In the genomic region with DNA sequence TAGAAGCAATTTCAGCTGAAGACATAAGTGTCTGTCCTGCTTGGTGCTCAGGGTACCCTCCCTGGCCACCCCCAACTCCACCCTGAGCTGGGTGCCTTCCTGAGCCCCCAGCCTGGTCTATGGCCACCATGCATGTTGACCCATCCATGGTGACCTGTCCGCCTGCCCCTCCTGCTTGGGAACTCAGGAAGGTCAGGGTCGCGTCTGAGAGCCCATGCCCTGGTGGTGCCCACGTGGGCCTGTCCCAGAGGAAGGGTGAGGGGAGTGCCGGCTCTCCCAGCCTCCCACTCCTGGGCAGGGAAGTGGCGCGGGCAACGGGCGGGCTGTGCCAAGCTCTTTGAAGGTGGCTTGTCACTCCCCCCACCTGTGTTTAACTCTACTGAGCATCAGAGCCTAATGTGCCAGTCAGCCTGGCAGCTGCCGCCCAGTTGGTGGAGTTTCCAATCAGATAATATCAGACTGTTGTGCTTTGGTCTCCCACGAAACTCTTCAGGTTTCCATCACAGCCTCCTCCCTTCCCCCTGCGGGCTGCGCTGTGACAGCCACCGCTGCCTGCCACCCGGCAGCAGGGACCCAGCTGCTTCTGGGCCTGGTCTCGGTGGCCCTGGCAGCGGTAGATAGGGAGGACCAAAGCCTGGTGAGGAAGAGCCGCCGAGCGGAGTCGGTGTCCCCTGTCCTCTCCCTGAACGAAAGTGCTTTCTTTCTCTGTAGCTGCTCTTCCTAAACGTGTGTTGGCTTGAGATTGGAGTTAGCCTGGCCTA, we compare ENCODE assay signal across 1 cellular context.
TF ChIP-seq lines count a peak whose summit lies in the region.

No MANE protein-coding gene starts in this region.

TF ChIP-seq in WTC11, 78 proteins besides CTCF, POLR2A, EP300 and RAD21 (continued from another document):
- TF ChIP-seq, protein P1, sequence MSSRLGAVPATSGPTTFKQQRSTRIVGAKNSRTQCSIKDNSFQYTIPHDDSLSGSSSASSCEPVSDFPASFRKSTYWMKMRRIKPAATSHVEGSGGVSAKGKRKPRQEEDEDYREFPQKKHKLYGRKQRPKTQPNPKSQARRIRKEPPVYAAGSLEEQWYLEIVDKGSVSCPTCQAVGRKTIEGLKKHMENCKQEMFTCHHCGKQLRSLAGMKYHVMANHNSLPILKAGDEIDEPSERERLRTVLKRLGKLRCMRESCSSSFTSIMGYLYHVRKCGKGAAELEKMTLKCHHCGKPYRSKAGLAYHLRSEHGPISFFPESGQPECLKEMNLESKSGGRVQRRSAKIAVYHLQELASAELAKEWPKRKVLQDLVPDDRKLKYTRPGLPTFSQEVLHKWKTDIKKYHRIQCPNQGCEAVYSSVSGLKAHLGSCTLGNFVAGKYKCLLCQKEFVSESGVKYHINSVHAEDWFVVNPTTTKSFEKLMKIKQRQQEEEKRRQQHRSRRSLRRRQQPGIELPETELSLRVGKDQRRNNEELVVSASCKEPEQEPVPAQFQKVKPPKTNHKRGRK (CRISPR knock-in tag; IDR thresholded peaks at IDR 0.05; ENCODE audit: borderline replicate concordance) = no peak
- TF ChIP-seq, protein P2, sequence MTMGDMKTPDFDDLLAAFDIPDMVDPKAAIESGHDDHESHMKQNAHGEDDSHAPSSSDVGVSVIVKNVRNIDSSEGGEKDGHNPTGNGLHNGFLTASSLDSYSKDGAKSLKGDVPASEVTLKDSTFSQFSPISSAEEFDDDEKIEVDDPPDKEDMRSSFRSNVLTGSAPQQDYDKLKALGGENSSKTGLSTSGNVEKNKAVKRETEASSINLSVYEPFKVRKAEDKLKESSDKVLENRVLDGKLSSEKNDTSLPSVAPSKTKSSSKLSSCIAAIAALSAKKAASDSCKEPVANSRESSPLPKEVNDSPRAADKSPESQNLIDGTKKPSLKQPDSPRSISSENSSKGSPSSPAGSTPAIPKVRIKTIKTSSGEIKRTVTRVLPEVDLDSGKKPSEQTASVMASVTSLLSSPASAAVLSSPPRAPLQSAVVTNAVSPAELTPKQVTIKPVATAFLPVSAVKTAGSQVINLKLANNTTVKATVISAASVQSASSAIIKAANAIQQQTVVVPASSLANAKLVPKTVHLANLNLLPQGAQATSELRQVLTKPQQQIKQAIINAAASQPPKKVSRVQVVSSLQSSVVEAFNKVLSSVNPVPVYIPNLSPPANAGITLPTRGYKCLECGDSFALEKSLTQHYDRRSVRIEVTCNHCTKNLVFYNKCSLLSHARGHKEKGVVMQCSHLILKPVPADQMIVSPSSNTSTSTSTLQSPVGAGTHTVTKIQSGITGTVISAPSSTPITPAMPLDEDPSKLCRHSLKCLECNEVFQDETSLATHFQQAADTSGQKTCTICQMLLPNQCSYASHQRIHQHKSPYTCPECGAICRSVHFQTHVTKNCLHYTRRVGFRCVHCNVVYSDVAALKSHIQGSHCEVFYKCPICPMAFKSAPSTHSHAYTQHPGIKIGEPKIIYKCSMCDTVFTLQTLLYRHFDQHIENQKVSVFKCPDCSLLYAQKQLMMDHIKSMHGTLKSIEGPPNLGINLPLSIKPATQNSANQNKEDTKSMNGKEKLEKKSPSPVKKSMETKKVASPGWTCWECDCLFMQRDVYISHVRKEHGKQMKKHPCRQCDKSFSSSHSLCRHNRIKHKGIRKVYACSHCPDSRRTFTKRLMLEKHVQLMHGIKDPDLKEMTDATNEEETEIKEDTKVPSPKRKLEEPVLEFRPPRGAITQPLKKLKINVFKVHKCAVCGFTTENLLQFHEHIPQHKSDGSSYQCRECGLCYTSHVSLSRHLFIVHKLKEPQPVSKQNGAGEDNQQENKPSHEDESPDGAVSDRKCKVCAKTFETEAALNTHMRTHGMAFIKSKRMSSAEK (CRISPR knock-in tag; IDR thresholded peaks at IDR 0.05; ENCODE audit: borderline replicate concordance) = no peak
- TF ChIP-seq, protein P3, sequence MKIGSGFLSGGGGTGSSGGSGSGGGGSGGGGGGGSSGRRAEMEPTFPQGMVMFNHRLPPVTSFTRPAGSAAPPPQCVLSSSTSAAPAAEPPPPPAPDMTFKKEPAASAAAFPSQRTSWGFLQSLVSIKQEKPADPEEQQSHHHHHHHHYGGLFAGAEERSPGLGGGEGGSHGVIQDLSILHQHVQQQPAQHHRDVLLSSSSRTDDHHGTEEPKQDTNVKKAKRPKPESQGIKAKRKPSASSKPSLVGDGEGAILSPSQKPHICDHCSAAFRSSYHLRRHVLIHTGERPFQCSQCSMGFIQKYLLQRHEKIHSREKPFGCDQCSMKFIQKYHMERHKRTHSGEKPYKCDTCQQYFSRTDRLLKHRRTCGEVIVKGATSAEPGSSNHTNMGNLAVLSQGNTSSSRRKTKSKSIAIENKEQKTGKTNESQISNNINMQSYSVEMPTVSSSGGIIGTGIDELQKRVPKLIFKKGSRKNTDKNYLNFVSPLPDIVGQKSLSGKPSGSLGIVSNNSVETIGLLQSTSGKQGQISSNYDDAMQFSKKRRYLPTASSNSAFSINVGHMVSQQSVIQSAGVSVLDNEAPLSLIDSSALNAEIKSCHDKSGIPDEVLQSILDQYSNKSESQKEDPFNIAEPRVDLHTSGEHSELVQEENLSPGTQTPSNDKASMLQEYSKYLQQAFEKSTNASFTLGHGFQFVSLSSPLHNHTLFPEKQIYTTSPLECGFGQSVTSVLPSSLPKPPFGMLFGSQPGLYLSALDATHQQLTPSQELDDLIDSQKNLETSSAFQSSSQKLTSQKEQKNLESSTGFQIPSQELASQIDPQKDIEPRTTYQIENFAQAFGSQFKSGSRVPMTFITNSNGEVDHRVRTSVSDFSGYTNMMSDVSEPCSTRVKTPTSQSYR (CRISPR knock-in tag; IDR thresholded peaks at IDR 0.05) = no peak
- TF ChIP-seq, protein P4, sequence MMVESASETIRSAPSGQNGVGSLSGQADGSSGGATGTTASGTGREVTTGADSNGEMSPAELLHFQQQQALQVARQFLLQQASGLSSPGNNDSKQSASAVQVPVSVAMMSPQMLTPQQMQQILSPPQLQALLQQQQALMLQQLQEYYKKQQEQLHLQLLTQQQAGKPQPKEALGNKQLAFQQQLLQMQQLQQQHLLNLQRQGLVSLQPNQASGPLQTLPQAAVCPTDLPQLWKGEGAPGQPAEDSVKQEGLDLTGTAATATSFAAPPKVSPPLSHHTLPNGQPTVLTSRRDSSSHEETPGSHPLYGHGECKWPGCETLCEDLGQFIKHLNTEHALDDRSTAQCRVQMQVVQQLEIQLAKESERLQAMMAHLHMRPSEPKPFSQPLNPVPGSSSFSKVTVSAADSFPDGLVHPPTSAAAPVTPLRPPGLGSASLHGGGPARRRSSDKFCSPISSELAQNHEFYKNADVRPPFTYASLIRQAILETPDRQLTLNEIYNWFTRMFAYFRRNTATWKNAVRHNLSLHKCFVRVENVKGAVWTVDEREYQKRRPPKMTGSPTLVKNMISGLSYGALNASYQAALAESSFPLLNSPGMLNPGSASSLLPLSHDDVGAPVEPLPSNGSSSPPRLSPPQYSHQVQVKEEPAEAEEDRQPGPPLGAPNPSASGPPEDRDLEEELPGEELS (CRISPR knock-in tag; IDR thresholded peaks at IDR 0.05) = no peak
- no peak for TF ChIP-seq ZNF423 (CRISPR knock-in tag; IDR thresholded peaks at IDR 0.05)
- TF ChIP-seq, protein P5, sequence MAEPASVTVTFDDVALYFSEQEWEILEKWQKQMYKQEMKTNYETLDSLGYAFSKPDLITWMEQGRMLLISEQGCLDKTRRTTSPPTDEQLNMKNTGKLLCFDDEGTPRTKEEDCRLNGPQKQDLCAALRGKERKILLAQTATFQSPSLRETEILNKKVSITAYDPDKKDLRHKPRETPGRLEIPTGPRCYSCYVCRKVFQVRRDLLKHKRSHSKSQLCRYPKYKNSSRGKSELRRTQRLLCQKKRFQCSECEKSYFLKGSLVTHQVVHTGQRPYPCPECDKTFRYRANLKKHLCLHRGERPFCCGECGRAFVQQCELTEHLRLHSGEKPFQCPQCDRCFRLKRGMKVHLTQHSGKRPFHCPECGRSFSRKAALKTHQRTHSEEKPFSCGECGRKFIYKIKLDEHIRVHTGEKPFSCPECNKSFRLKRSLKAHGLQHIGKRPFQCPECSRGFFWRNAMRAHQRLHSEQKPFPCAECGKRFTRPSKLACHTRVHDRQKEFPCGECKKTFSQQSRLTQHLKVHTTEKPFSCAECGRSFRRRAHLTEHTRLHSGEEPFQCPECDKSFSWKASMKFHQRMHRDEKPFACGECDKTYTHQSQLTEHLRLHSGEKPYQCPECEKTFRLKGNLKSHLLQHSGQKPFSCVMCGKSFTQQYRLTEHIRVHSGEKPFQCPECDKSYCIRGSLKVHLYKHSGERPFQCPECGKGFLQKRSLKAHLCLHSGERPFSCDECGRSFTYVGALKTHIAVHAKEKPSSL (CRISPR knock-in tag; conservative IDR thresholded peaks at IDR 0.05) = no peak
